1 cellular context compared by ENCODE assay signal in the genomic region with DNA sequence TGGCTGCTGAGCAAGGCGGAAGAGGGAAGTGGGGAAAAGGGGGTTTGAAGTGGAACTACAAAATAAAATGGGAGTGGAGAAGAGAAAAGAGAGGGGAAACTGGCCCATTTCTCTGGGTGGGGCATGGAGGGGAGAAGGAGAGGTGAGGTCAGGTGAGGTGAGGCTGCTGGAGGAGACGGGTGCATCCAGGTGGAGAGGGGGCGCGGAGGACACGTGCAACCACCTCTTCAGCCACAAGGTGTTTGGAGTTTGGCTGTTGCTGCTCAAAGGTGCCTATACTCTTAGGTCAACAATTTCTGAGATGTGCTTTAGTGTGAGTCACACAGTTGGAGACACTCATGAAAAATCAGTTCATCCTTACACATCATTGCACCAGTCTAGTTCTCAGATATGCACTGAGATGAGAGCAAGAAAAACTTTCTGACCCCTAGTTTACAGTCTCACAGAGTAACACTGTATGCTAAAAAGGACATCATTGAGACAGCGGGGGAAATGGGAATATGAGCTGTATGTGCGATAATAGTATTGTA.
A peak's percentile ranks its signal among the peaks of the same experiment; 100 is the strongest.
TF ChIP-seq lines count a peak whose summit lies in the region.

No MANE protein-coding gene starts in this region.

TF ChIP-seq in H1, 55 proteins besides CTCF, POLR2A, EP300 and RAD21:
- TF ChIP-seq SIX5 (IDR thresholded peaks at IDR 0.05; ENCODE audit: low read depth, low read length), result no peak
- peak; percentile 38; the same call in 1 of the 2 replicates for TF ChIP-seq MAX (IDR thresholded peaks at IDR 0.05)
